In the genomic region with DNA sequence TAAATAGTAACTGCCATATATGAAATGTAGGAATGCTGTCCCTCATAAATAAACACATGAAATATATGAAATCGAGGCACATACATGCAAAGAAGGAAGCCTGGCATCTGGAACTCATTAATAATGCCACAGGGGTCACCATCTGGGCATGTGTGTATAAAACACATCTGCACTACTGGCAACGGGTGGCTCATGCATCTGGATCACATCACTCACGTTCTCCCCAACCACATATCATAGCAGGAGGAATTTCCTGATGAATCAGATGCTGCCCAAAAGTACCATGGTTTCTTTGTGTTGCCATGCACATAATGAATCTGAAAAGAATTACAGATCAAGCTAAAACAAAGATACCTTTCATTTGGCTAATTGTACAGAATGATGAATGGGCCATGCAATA, we compare ENCODE assay signal across 12 cellular contexts. TPM values are rescaled to one million over a fixed set of nuclear protein-coding genes. Genes with fewer than 3 reads are reported as not detected.
DNase-seq lines count a peak whose midpoint lies in the region; ATAC-seq and TF ChIP-seq lines count a peak whose summit lies in the region.
"Had no signal": no experiment of that assay in that cellular context is flagged by ENCODE, and none has a peak within 500 bp of the region (broad histone marks: within the 10 kb centered on the region; RNA-seq: fewer than 3 reads in every experiment).

No MANE protein-coding gene starts in this region.

- no peak for TF ChIP-seq CTCF in stomach (IDR thresholded peaks at IDR 0.05)

- H3K4me1 ChIP-seq in stomach: no peaks in the 10 kb centered on the region

- H3K9me3 Mint-ChIP-seq in activated T-helper 17 cell treated with anti-CD3 and anti-CD28 coated beads, Interleukin-2, amount 50 U/mL, for 72 hours: no peaks in the 10 kb centered on the region

- no peak for TF ChIP-seq EP300 in stomach (IDR thresholded peaks at IDR 0.05)

- H3K4me3 Mint-ChIP-seq in activated T-helper 17 cell treated with anti-CD3 and anti-CD28 coated beads, Interleukin-2, amount 50 U/mL, for 72 hours: no peak overlapping the region

- no peak overlapping the region for H3K27ac Mint-ChIP-seq in activated T-helper 17 cell treated with anti-CD3 and anti-CD28 coated beads, Interleukin-2, amount 50 U/mL, for 72 hours

- H3K27ac ChIP-seq in stomach: no peak overlapping the region
- H3K27ac ChIP-seq: HL-60 had no signal

- peaks cover 7% of the 10 kb centered on the region for H3K4me1 Mint-ChIP-seq in activated T-helper 17 cell treated with anti-CD3 and anti-CD28 coated beads, Interleukin-2, amount 50 U/mL, for 72 hours

- peaks cover 2% of the 10 kb centered on the region for H3K27me3 Mint-ChIP-seq in activated T-helper 17 cell treated with anti-CD3 and anti-CD28 coated beads, Interleukin-2, amount 50 U/mL, for 72 hours

- DNase-seq in AG08395 (ENCODE audit: low spot score) (peak; percentile 79), HPDE6-E6E7 (ENCODE audit: extremely low spot score) (peak; percentile 55), glomerular visceral epithelial cell (ENCODE audit: extremely low spot score) (peak; percentile 66), stomach (no peak), HUDEP-2 (lab: John Stamatoyannopoulos, UW; ENCODE audit: unreplicated experiment in 76 of 76) (no peak), NCI-H1092 (lab: John Stamatoyannopoulos, UW) (no peak)
- DNase-seq: C1 segment of cervical spinal cord, H7, NCI-H1694 treated with DMSO at 0.1 percent for 48 hours had no signal

- no peaks in the 10 kb centered on the region for H3K36me3 Mint-ChIP-seq in activated T-helper 17 cell treated with anti-CD3 and anti-CD28 coated beads, Interleukin-2, amount 50 U/mL, for 72 hours (ENCODE audit: low read depth)

- 27 to 64% (median 42%) methylated on average over 3 of the region's 3 CpGs for WGBS in stomach, 5 donors

- ATAC-seq in activated T-helper 17 cell treated with anti-CD3 and anti-CD28 coated beads, Interleukin-2, amount 50 U/mL, for 72 hours (replicated peaks): peak; percentile 68
- ATAC-seq in HG03565 (IDR thresholded peaks at IDR 0.05; ENCODE audit: unreplicated experiment): no peak

- TF ChIP-seq POLR2A in stomach (IDR thresholded peaks at IDR 0.05): no peak

- H3K9me3 ChIP-seq in stomach: no peaks in the 10 kb centered on the region

- H3K27me3 ChIP-seq in stomach: no peaks in the 10 kb centered on the region

- no peaks in the 10 kb centered on the region for H3K36me3 ChIP-seq in stomach

- intact Hi-C loops in stomach (cut with DNase I; ENCODE audit: low total_unique reads): no loop called here

- H3K4me3 ChIP-seq in stomach: no peak overlapping the region

RNA-seq across cellular contexts. Expression of gene RNF175, which starts 28.6 kb away (rescaled TPM):
- under 1 TPM in 1 of 2 donors, not detected in 1; 0.37 TPM for total RNA-seq in activated T-helper 17 cell treated with anti-CD3 and anti-CD28 coated beads, Interleukin-2, amount 50 U/mL, for 72 hours
- 1 to 10 TPM in 1 of 5 donors, not detected in 4; 1.3 TPM for total RNA-seq in stomach
- polyA plus RNA-seq in stomach: not detected

RNA-seq across cellular contexts. Expression of gene TLR2, which starts 47.2 kb away (rescaled TPM):
- total RNA-seq in activated T-helper 17 cell treated with anti-CD3 and anti-CD28 coated beads, Interleukin-2, amount 50 U/mL, for 72 hours: 1 to 10 TPM; 2.0 to 2.1 TPM
- 10 to 100 TPM in 4 of 5 donors, under 1 TPM in 1; 0.29 to 35.0 (median 22.5) TPM for total RNA-seq in stomach
- 1 to 10 TPM; 2.3 to 3.8 (median 3.3) TPM for polyA plus RNA-seq in stomach

RNA-seq across cellular contexts. Expression of gene SFRP2, which starts 57.6 kb away (rescaled TPM):
- not detected for total RNA-seq in activated T-helper 17 cell treated with anti-CD3 and anti-CD28 coated beads, Interleukin-2, amount 50 U/mL, for 72 hours
- 10 to 100 TPM in 3 of 5 donors, 1 to 10 TPM in 1, not detected in 1; 6.7 to 40.0 (median 14.1) TPM for total RNA-seq in stomach
- polyA plus RNA-seq in stomach: 1 to 10 TPM in 2 of 3 donors, not detected in 1; 1.2 to 2.7 TPM

Comparison
In these comparisons a context has a peak if more than half of its experiments do, and no peak if none do; other contexts are left out.
1. DNase-seq: peak in AG08395 (single experiment), HPDE6-E6E7 (single experiment) and glomerular visceral epithelial cell (single experiment); none in stomach (single experiment), HUDEP-2 (0 of 76) and NCI-H1092 (single experiment).